Comparison of ENCODE assay signal across 8 cellular contexts in genomic region chr10:79274279-79275104, GRCh38.
DNase-seq lines count a peak whose midpoint lies in the region; ATAC-seq and TF ChIP-seq lines count a peak whose summit lies in the region.

No MANE protein-coding gene starts in this region.

- CTCF ChIA-PET in activated CD8-positive, alpha-beta memory T cell treated with anti-CD3 and anti-CD28 coated beads, Interleukin-2, amount 10 ng/mL, durations not matched to agents 7 days and 5 days (lab: Charles Lee), result interaction anchor here (1.5 kb wide), 1 partner anchor 9 kb away, joined by 4 read pairs; no protein-coding TSS in a partner anchor

- no peak overlapping the region for H3K4me3 Mint-ChIP-seq in activated CD8-positive, alpha-beta memory T cell treated with anti-CD3 and anti-CD28 coated beads, Interleukin-2, amount 10 ng/mL, durations not matched to agents 7 days and 5 days

- no peaks in the 10 kb centered on the region for H3K27me3 Mint-ChIP-seq in activated CD8-positive, alpha-beta memory T cell treated with anti-CD3 and anti-CD28 coated beads, Interleukin-2, amount 10 ng/mL, durations not matched to agents 7 days and 5 days

- H3K27ac ChIP-seq in Peyer's patch, result peak overlapping the region; percentile 17 to 79 (median 35)

- peaks cover 27% of the 10 kb centered on the region for H3K36me3 ChIP-seq in BE2C
- peaks cover 0 to 28% (median 0%) of the 10 kb centered on the region in 3 donors for H3K36me3 ChIP-seq in Peyer's patch

- H3K4me3 ChIP-seq in BE2C (ENCODE audit: low read depth, low read length), result peak overlapping the region; percentile 19; the same call in 1 of the 2 replicates
- no peak overlapping the region for H3K4me3 ChIP-seq in Peyer's patch
- H3K4me3 ChIP-seq in fibroblast of pulmonary artery (replicated peaks; ENCODE audit: low read depth, low read length), result no peak overlapping the region

- H3K9me3 Mint-ChIP-seq in activated CD8-positive, alpha-beta memory T cell treated with anti-CD3 and anti-CD28 coated beads, Interleukin-2, amount 10 ng/mL, durations not matched to agents 7 days and 5 days (ENCODE audit: low read depth), result no peaks in the 10 kb centered on the region

- no peak for TF ChIP-seq POLR2A in Peyer's patch (IDR thresholded peaks at IDR 0.05)

- H3K4me1 ChIP-seq in BE2C (peaks cover 62% of the 10 kb centered on the region), Peyer's patch (peaks cover 0 to 54% (median 1%) of the 10 kb centered on the region in 4 donors)

- no peak for ATAC-seq in activated CD8-positive, alpha-beta memory T cell treated with anti-CD3 and anti-CD28 coated beads, Interleukin-2, amount 10 ng/mL, durations not matched to agents 7 days and 5 days
- ATAC-seq in HG02885 (IDR thresholded peaks at IDR 0.05; ENCODE audit: poor library complexity, unreplicated experiment), result no peak

- TF ChIP-seq CTCF in BE2C (IDR thresholded peaks at IDR 0.05; ENCODE audit: low read depth, low read length) (no peak; the same call in 1 of the 2 replicates), Peyer's patch (IDR thresholded peaks at IDR 0.05) (no peak), fibroblast of pulmonary artery (IDR thresholded peaks at IDR 0.05; ENCODE audit: low read length, missing control alignments) (no peak)

- H3K27ac Mint-ChIP-seq in activated CD8-positive, alpha-beta memory T cell treated with anti-CD3 and anti-CD28 coated beads, Interleukin-2, amount 10 ng/mL, durations not matched to agents 7 days and 5 days, result no peak overlapping the region

- peak; percentile 88 for DNase-seq in BE2C
- peak in 1 of 3 donors; percentile 72 for DNase-seq in Peyer's patch
- DNase-seq in fibroblast of pulmonary artery (ENCODE audit: low read depth), result peak; percentile 23
- DNase-seq in nucleus accumbens (lab: John Stamatoyannopoulos, UW), result peak; percentile 47 to 98 (median 92)
- DNase-seq in activated CD8-positive, alpha-beta memory T cell treated with anti-CD3 and anti-CD28 coated beads, Interleukin-2, amount 10 ng/mL, durations not matched to agents 7 days and 5 days, result no peak
- DNase-seq in GM19238 (ENCODE audit: insufficient read length, low spot score), result no peak
- DNase-seq in activated CD4-positive, alpha-beta T cell treated with anti-CD3 and anti-CD28 coated beads, Interleukin-2, amount 50 U/mL, for 4 hours, result no peak

- no peaks in the 10 kb centered on the region for H3K27me3 ChIP-seq in BE2C
- H3K27me3 ChIP-seq in Peyer's patch, result no peaks in the 10 kb centered on the region

- H3K36me3 Mint-ChIP-seq in activated CD8-positive, alpha-beta memory T cell treated with anti-CD3 and anti-CD28 coated beads, Interleukin-2, amount 10 ng/mL, durations not matched to agents 7 days and 5 days, result peaks cover 11% of the 10 kb centered on the region

- peaks cover 14% of the 10 kb centered on the region for H3K4me1 Mint-ChIP-seq in activated CD8-positive, alpha-beta memory T cell treated with anti-CD3 and anti-CD28 coated beads, Interleukin-2, amount 10 ng/mL, durations not matched to agents 7 days and 5 days

- H3K9me3 ChIP-seq in BE2C (no peaks in the 10 kb centered on the region), Peyer's patch (no peaks in the 10 kb centered on the region)

Comparison
In these comparisons a context has a peak if more than half of its experiments do, and no peak if none do; other contexts are left out.
1. DNase-seq: peak in BE2C (single experiment), fibroblast of pulmonary artery (single experiment) and nucleus accumbens (56 of 56); none in activated CD8-positive, alpha-beta memory T cell treated with anti-CD3 and anti-CD28 coated beads, Interleukin-2, amount 10 ng/mL, durations not matched to agents 7 days and 5 days (single experiment), GM19238 (single experiment) and activated CD4-positive, alpha-beta T cell treated with anti-CD3 and anti-CD28 coated beads, Interleukin-2, amount 50 U/mL, for 4 hours (0 of 2).